In genomic region chr15:63049747-63050439, GRCh38 we compare ENCODE assay signal across 8 cellular contexts. TPM values are rescaled to one million over a fixed set of nuclear protein-coding genes. Genes with fewer than 3 reads are reported as not detected.
DNase-seq lines count a peak whose midpoint lies in the region; ATAC-seq and TF ChIP-seq lines count a peak whose summit lies in the region.

No MANE protein-coding gene starts in this region.

- TF ChIP-seq CTCF in breast epithelium (IDR thresholded peaks at IDR 0.05) (no peak), GM20000 (IDR thresholded peaks at IDR 0.05; ENCODE audit: extremely low read depth, missing control alignments) (no peak)

- peaks cover 28% of the 10 kb centered on the region for H3K79me2 ChIP-seq in mesendoderm (ENCODE audit: control insufficient read depth, insufficient read depth, low read length)

- H3K27me3 Mint-ChIP-seq in activated naive CD8-positive, alpha-beta T cell, result peaks cover 19% of the 10 kb centered on the region
- peaks cover 24% of the 10 kb centered on the region for H3K27me3 Mint-ChIP-seq in activated naive CD8-positive, alpha-beta T cell treated with anti-CD3 and anti-CD28 coated beads, Interleukin-2, amount 50 U/mL, for 24 hours

- ATAC-seq in activated naive CD8-positive, alpha-beta T cell treated with anti-CD3 and anti-CD28 coated beads, Interleukin-2, amount 50 U/mL, for 24 hours, result no peak
- no peak for ATAC-seq in HG03378 (IDR thresholded peaks at IDR 0.05; ENCODE audit: unreplicated experiment)

- H2BK15ac ChIP-seq in mesendoderm (replicated peaks; ENCODE audit: low read depth), result no peak overlapping the region

- no peak overlapping the region for H2AK5ac ChIP-seq in mesendoderm (ENCODE audit: low read length)

- no peaks in the 10 kb centered on the region for H3K9me3 Mint-ChIP-seq in activated naive CD8-positive, alpha-beta T cell (ENCODE audit: low read depth)
- H3K9me3 Mint-ChIP-seq in activated naive CD8-positive, alpha-beta T cell treated with anti-CD3 and anti-CD28 coated beads, Interleukin-2, amount 50 U/mL, for 24 hours, result no peaks in the 10 kb centered on the region

- peak overlapping the region; percentile 86 for H3K9ac ChIP-seq in mesendoderm (ENCODE audit: low read length)

- H3K4me1 Mint-ChIP-seq in activated naive CD8-positive, alpha-beta T cell (ENCODE audit: low read depth), result peaks cover 16% of the 10 kb centered on the region
- H3K4me1 Mint-ChIP-seq in activated naive CD8-positive, alpha-beta T cell treated with anti-CD3 and anti-CD28 coated beads, Interleukin-2, amount 50 U/mL, for 24 hours, result peaks cover 21% of the 10 kb centered on the region

- H3K4ac ChIP-seq in mesendoderm (ENCODE audit: low read depth, low read length), result no peak overlapping the region

- peak overlapping the region; percentile 85 to 93 (median 90) for H3K4me3 ChIP-seq in breast epithelium
- H3K4me3 ChIP-seq in mesendoderm (ENCODE audit: low read length), result no peak overlapping the region
- no peak overlapping the region for H3K4me3 ChIP-seq in urinary bladder (ENCODE audit: low read depth, low read length)

- H3K27me3 ChIP-seq in breast epithelium (no peaks in the 10 kb centered on the region), mesendoderm (ENCODE audit: insufficient read depth, low read length, poor library complexity) (no peaks in the 10 kb centered on the region)

- no peak for DNase-seq in activated naive CD8-positive, alpha-beta T cell treated with anti-CD3 and anti-CD28 coated beads, Interleukin-2, amount 50 U/mL, for 24 hours
- DNase-seq in breast epithelium (ENCODE audit: low spot score in 2 of 2), result no peak
- DNase-seq in mesendoderm, result no peak
- DNase-seq in NCI-H1092 (lab: John Stamatoyannopoulos, UW), result no peak
- DNase-seq in GM20000 (ENCODE audit: low spot score), result no peak

- peak overlapping the region; percentile 93 to 95 for H3K27ac ChIP-seq in breast epithelium
- no peak overlapping the region for H3K27ac ChIP-seq in mesendoderm (ENCODE audit: low read depth, low read length)
- peak overlapping the region; percentile 62 for H3K27ac ChIP-seq in urinary bladder (ENCODE audit: low read depth)

- peaks cover 7 to 43% of the 10 kb centered on the region in 2 donors for H3K4me1 ChIP-seq in breast epithelium
- peaks cover 36% of the 10 kb centered on the region for H3K4me1 ChIP-seq in mesendoderm (ENCODE audit: control insufficient read depth, low read depth, low read length)
- H3K4me1 ChIP-seq in urinary bladder (ENCODE audit: insufficient read depth), result no peaks in the 10 kb centered on the region

- H2BK5ac ChIP-seq in mesendoderm (ENCODE audit: low read length), result no peak overlapping the region

- TF ChIP-seq POLR2A in breast epithelium (IDR thresholded peaks at IDR 0.05), result no peak

- H3K9me3 ChIP-seq in breast epithelium, result no peaks in the 10 kb centered on the region

- peaks cover 10% of the 10 kb centered on the region for H3K79me1 ChIP-seq in mesendoderm (ENCODE audit: low read length)

- H3K36me3 ChIP-seq in breast epithelium (no peaks in the 10 kb centered on the region), mesendoderm (ENCODE audit: control insufficient read depth, insufficient read depth, low read length) (no peaks in the 10 kb centered on the region), urinary bladder (ENCODE audit: insufficient read depth) (no peaks in the 10 kb centered on the region)

- no peak overlapping the region for H4K5ac ChIP-seq in mesendoderm (ENCODE audit: low read length)

- H3K4me2 ChIP-seq in mesendoderm (ENCODE audit: low read length), result peak overlapping the region; percentile 90

- no CpG with 5 or more reads among the region's 8 CpGs for WGBS in mesendoderm (ENCODE audit: extremely low coverage, insufficient coverage, low lambda C conversion rate)
- 51% methylated on average over 8 of the region's 8 CpGs for WGBS in urinary bladder

- no peaks in the 10 kb centered on the region for H3K36me3 Mint-ChIP-seq in activated naive CD8-positive, alpha-beta T cell
- no peaks in the 10 kb centered on the region for H3K36me3 Mint-ChIP-seq in activated naive CD8-positive, alpha-beta T cell treated with anti-CD3 and anti-CD28 coated beads, Interleukin-2, amount 50 U/mL, for 24 hours (ENCODE audit: low read depth)

- no peak overlapping the region for H3K27ac Mint-ChIP-seq in activated naive CD8-positive, alpha-beta T cell
- H3K27ac Mint-ChIP-seq in activated naive CD8-positive, alpha-beta T cell treated with anti-CD3 and anti-CD28 coated beads, Interleukin-2, amount 50 U/mL, for 24 hours, result no peak overlapping the region

- H3K4me3 Mint-ChIP-seq in activated naive CD8-positive, alpha-beta T cell, result peak overlapping the region; percentile 92
- H3K4me3 Mint-ChIP-seq in activated naive CD8-positive, alpha-beta T cell treated with anti-CD3 and anti-CD28 coated beads, Interleukin-2, amount 50 U/mL, for 24 hours, result no peak overlapping the region

- H2BK120ac ChIP-seq in mesendoderm (ENCODE audit: low read depth, low read length), result no peak overlapping the region

- peak overlapping the region; percentile 92 for H3K56ac ChIP-seq in mesendoderm (ENCODE audit: low read length)

- no peak overlapping the region for H4K8ac ChIP-seq in mesendoderm (ENCODE audit: low read depth, low read length)

- H3K18ac ChIP-seq in mesendoderm (ENCODE audit: low read length), result no peak overlapping the region

- intact Hi-C loops in breast epithelium (cut with DNase I; ENCODE audit: low total_unique reads), result loop anchor here (5.0 kb wide), 1 partner anchor 42 kb away; no protein-coding TSS in a partner anchor

- no peak overlapping the region for H3K23ac ChIP-seq in mesendoderm (ENCODE audit: low read length)

RNA-seq across cellular contexts. Expression of gene TPM1, which starts 7.3 kb away (rescaled TPM):
- total RNA-seq in breast epithelium (100 to 1,000 TPM; 333 to 609 (median 575) TPM), urinary bladder (1,685 TPM)
- 419 TPM for polyA plus RNA-seq in mesendoderm (2013, experiment 1 of 2)
- 425 TPM for polyA plus RNA-seq in mesendoderm (2013, experiment 2 of 2)
- 3,649 TPM for polyA plus RNA-seq in urinary bladder

Comparison
In these comparisons a context has a peak if more than half of its experiments do, and no peak if none do; other contexts are left out.
1. H3K4me3 ChIP-seq: peak in breast epithelium (3 of 3); none in mesendoderm (single experiment) and urinary bladder (single experiment).